ENCODE assay signal across 1 cellular context in the genomic region with DNA sequence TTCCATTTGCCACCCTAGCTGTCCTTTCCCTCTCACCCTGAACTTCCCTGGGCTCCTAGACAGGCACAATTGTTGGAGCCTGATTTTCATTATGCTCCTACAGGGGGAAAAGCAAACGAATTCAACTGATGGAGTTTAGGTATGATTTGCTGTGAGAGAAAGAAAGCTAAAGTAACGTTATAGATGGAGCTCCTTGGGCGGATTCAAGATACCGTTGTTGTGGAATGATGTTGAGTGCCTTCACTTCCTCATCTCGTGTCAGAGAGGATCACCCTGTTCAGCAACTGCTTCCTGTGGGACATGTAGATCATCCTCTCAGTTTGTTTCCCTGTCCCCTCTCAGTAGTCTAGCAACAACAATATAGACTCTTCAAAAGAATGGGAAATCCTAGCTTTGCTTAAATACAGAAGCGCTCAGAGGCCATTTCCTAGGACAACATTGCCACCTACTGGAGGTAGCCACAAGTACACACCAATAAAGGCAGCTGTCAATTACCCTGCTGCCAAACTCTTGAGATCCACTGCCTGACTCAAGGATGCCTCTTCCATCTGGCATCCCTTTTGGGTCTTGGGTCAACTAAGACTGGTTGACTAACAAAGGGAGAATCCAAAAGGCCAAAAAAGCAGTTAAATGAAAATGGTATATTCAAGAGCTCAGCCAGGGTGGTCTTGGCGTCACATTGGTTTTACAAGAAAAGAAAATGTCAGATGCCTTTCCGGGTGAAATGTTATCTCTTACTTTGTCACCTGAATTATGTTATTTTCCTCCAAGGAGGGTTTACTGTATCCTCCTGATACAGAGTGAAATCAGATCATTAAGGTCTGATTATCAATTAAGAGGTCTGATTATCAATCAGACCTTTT.
TF ChIP-seq lines count a peak whose summit lies in the region.

No MANE protein-coding gene starts in this region.

TF ChIP-seq in WTC11, 78 proteins besides CTCF, POLR2A, EP300 and RAD21 (continued from another document):
- TF ChIP-seq, protein P1, sequence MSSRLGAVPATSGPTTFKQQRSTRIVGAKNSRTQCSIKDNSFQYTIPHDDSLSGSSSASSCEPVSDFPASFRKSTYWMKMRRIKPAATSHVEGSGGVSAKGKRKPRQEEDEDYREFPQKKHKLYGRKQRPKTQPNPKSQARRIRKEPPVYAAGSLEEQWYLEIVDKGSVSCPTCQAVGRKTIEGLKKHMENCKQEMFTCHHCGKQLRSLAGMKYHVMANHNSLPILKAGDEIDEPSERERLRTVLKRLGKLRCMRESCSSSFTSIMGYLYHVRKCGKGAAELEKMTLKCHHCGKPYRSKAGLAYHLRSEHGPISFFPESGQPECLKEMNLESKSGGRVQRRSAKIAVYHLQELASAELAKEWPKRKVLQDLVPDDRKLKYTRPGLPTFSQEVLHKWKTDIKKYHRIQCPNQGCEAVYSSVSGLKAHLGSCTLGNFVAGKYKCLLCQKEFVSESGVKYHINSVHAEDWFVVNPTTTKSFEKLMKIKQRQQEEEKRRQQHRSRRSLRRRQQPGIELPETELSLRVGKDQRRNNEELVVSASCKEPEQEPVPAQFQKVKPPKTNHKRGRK (CRISPR knock-in tag; IDR thresholded peaks at IDR 0.05; ENCODE audit: borderline replicate concordance) = no peak
- no peak for TF ChIP-seq E2F1 (CRISPR knock-in tag; IDR thresholded peaks at IDR 0.05)
- TF ChIP-seq, protein P2, sequence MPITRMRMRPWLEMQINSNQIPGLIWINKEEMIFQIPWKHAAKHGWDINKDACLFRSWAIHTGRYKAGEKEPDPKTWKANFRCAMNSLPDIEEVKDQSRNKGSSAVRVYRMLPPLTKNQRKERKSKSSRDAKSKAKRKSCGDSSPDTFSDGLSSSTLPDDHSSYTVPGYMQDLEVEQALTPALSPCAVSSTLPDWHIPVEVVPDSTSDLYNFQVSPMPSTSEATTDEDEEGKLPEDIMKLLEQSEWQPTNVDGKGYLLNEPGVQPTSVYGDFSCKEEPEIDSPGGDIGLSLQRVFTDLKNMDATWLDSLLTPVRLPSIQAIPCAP (CRISPR knock-in tag; IDR thresholded peaks at IDR 0.05) = no peak
